In genomic region chr11:7592706-7593105, GRCh38 we compare ENCODE assay signal across 13 cellular contexts.
A peak's percentile ranks its signal among the peaks of the same experiment; 100 is the strongest.
DNase-seq lines count a peak whose midpoint lies in the region; ATAC-seq and TF ChIP-seq lines count a peak whose summit lies in the region.
"Had no signal": no experiment of that assay in that cellular context is flagged by ENCODE, and none has a peak within 500 bp of the region (broad histone marks: within the 10 kb centered on the region; RNA-seq: fewer than 3 reads in every experiment).

No MANE protein-coding gene starts in this region.

- H3K36me3 ChIP-seq in heart left ventricle (peaks cover 0 to 33% (median 10%) of the 10 kb centered on the region in 9 donors), stomach (peaks cover 0 to 13% (median 4%) of the 10 kb centered on the region in 4 donors), mucosa of descending colon (ENCODE audit: low read depth) (no peaks in the 10 kb centered on the region)

- TF ChIP-seq EP300 in stomach (IDR thresholded peaks at IDR 0.05), result no peak

- H3K4me3 ChIP-seq in HL-60 (replicated peaks; ENCODE audit: insufficient read depth, low read length), result no peak overlapping the region
- H3K4me3 ChIP-seq in heart left ventricle, result no peak overlapping the region
- H3K4me3 ChIP-seq in stomach, result no peak overlapping the region
- H3K4me3 ChIP-seq in mucosa of descending colon, result no peak overlapping the region
- H3K4me3 ChIP-seq: esophagus squamous epithelium, PC-9 had no signal

- H3K27me3 ChIP-seq in HL-60 (ENCODE audit: insufficient read depth, poor library complexity, severe bottlenecking) (no peaks in the 10 kb centered on the region), heart left ventricle (no peaks in the 10 kb centered on the region), stomach (no peaks in the 10 kb centered on the region)
- H3K27me3 ChIP-seq: esophagus squamous epithelium had no signal

- H3K4me1 Mint-ChIP-seq in activated CD4-positive, alpha-beta memory T cell treated with anti-CD3 and anti-CD28 coated beads, Interleukin-2, amount 10 ng/mL, durations not matched to agents 7 days and 5 days, result peaks cover 23% of the 10 kb centered on the region

- WGBS in heart left ventricle, 4 donors, result 64 to 79% (median 68%) methylated on average over 3 of the region's 3 CpGs
- WGBS in stomach, 5 donors, result 33 to 91% (median 78%) methylated on average over 1 to 3 of the region's 3 CpGs

- H3K9me3 ChIP-seq in heart left ventricle (no peaks in the 10 kb centered on the region), stomach (no peaks in the 10 kb centered on the region), mucosa of descending colon (no peaks in the 10 kb centered on the region)
- H3K9me3 ChIP-seq: esophagus squamous epithelium had no signal

- H3K4me3 Mint-ChIP-seq in activated CD4-positive, alpha-beta memory T cell treated with anti-CD3 and anti-CD28 coated beads, Interleukin-2, amount 10 ng/mL, durations not matched to agents 7 days and 5 days, result no peak overlapping the region
- H3K4me3 Mint-ChIP-seq: stimulated activated naive B cell treated with anti-CD40 and anti-IgM and Interleukin-4, amounts not matched to agents 10 μg/mL and 1 μg/mL and 100 μg/mL, for 72 hours had no signal

- CTCF ChIA-PET in activated CD4-positive, alpha-beta memory T cell treated with anti-CD3 and anti-CD28 coated beads, Interleukin-2, amount 10 ng/mL, durations not matched to agents 7 days and 5 days (lab: Charles Lee), result interaction anchor here (1.0 to 2.9 kb wide), 3 partner anchors 17 to 80 kb away, joined by 3 to 10 read pairs (median 4); partner anchors contain the start of gene PPFIBP2

- no peak for TF ChIP-seq POLR2A in heart left ventricle (IDR thresholded peaks at IDR 0.05)
- TF ChIP-seq POLR2A in stomach (IDR thresholded peaks at IDR 0.05), result no peak

- POLR2A ChIA-PET in activated CD4-positive, alpha-beta memory T cell treated with anti-CD3 and anti-CD28 coated beads, Interleukin-2, amount 10 ng/mL, durations not matched to agents 7 days and 5 days (lab: Charles Lee), result interaction anchor here (1.1 kb wide), 1 partner anchor 17 kb away, joined by 3 read pairs; no protein-coding TSS in a partner anchor

- H3K4me1 ChIP-seq in heart left ventricle (peaks cover 0 to 31% (median 16%) of the 10 kb centered on the region in 12 donors), stomach (peaks cover 6 to 51% (median 20%) of the 10 kb centered on the region in 4 donors), mucosa of descending colon (ENCODE audit: low read depth) (peaks cover 25% of the 10 kb centered on the region)

- H3K27ac Mint-ChIP-seq in activated CD4-positive, alpha-beta memory T cell treated with anti-CD3 and anti-CD28 coated beads, Interleukin-2, amount 10 ng/mL, durations not matched to agents 7 days and 5 days, result peak overlapping the region; percentile 27
- H3K27ac Mint-ChIP-seq: stimulated activated naive B cell treated with anti-CD40 and anti-IgM and Interleukin-4, amounts not matched to agents 10 μg/mL and 1 μg/mL and 100 μg/mL, for 72 hours had no signal

- no peaks in the 10 kb centered on the region for H3K27me3 Mint-ChIP-seq in activated CD4-positive, alpha-beta memory T cell treated with anti-CD3 and anti-CD28 coated beads, Interleukin-2, amount 10 ng/mL, durations not matched to agents 7 days and 5 days
- H3K27me3 Mint-ChIP-seq: stimulated activated naive B cell treated with anti-CD40 and anti-IgM and Interleukin-4, amounts not matched to agents 10 μg/mL and 1 μg/mL and 100 μg/mL, for 72 hours had no signal

- H3K27ac ChIP-seq in HL-60 (replicated peaks) (peak overlapping the region; percentile 70), heart left ventricle (no peak overlapping the region), stomach (peak overlapping the region in 3 of 5 donors; percentile 29 to 71 (median 39))
- H3K27ac ChIP-seq: PC-9 had no signal

- DNase-seq in HL-60 (ENCODE audit: low read depth in 1 of 2, low spot score in 1 of 2) (peak; percentile 39 to 81), heart left ventricle (peak in 4 of 5 donors; percentile 38 to 72 (median 51)), stomach (peak; percentile 60), NCI-H82 (lab: John Stamatoyannopoulos, UW) (no peak), NCI-H1436 treated with DMSO at 0.1 percent for 48 hours (lab: John Stamatoyannopoulos, UW) (no peak), mucosa of descending colon (no peak)
- DNase-seq in activated CD4-positive, alpha-beta memory T cell treated with anti-CD3 and anti-CD28 coated beads, Interleukin-2, amount 10 ng/mL, durations not matched to agents 7 days and 5 days, result peak; percentile 32
- DNase-seq: activated CD4-positive, CD25-positive, alpha-beta regulatory T cell; activated naive CD4-positive, alpha-beta T cell treated with Interleukin-2 at 50 U/mL for 16 hours; esophagus squamous epithelium; stimulated activated naive B cell treated with anti-CD40 and anti-IgM and Interleukin-4, amounts not matched to agents 10 μg/mL and 1 μg/mL and 100 μg/mL, for 72 hours had no signal

- TF ChIP-seq CTCF in HL-60 (IDR thresholded peaks at IDR 0.05; ENCODE audit: insufficient read depth, low read length) (no peak), heart left ventricle (IDR thresholded peaks at IDR 0.05) (no peak), stomach (IDR thresholded peaks at IDR 0.05) (no peak), mucosa of descending colon (IDR thresholded peaks at IDR 0.05) (no peak)

- no peaks in the 10 kb centered on the region for H3K36me3 Mint-ChIP-seq in activated CD4-positive, alpha-beta memory T cell treated with anti-CD3 and anti-CD28 coated beads, Interleukin-2, amount 10 ng/mL, durations not matched to agents 7 days and 5 days (ENCODE audit: low read depth)

- intact Hi-C loops in heart left ventricle (cut with DNase I), result no loop called here
- intact Hi-C loops in stomach (cut with DNase I; ENCODE audit: low total_unique reads), result no loop called here
- intact Hi-C loops in mucosa of descending colon (cut with DNase I, micrococcal nuclease), result no loop called here

- ATAC-seq in heart left ventricle (peak; percentile 64 to 91 (median 90)), mucosa of descending colon (no peak), HG02588 (IDR thresholded peaks at IDR 0.05; ENCODE audit: unreplicated experiment) (no peak)

- H3K9me3 Mint-ChIP-seq in activated CD4-positive, alpha-beta memory T cell treated with anti-CD3 and anti-CD28 coated beads, Interleukin-2, amount 10 ng/mL, durations not matched to agents 7 days and 5 days, result no peaks in the 10 kb centered on the region
- H3K9me3 Mint-ChIP-seq: stimulated activated naive B cell treated with anti-CD40 and anti-IgM and Interleukin-4, amounts not matched to agents 10 μg/mL and 1 μg/mL and 100 μg/mL, for 72 hours had no signal

Comparison
In these comparisons a context has a peak if more than half of its experiments do, and no peak if none do; other contexts are left out.
1. DNase-seq: peak in HL-60 (2 of 2), activated CD4-positive, alpha-beta memory T cell treated with anti-CD3 and anti-CD28 coated beads, Interleukin-2, amount 10 ng/mL, durations not matched to agents 7 days and 5 days (single experiment), heart left ventricle (4 of 5) and stomach (single experiment); none in NCI-H82 (single experiment), NCI-H1436 treated with DMSO at 0.1 percent for 48 hours (single experiment) and mucosa of descending colon (0 of 3).
2. H3K27ac ChIP-seq: peak in HL-60 (single experiment) and stomach (3 of 5); none in heart left ventricle (0 of 12).
3. ATAC-seq: peak in heart left ventricle (4 of 4); none in mucosa of descending colon (single experiment) and HG02588 (single experiment).